In genomic region chrX:48769230-48769629, GRCh38 we compare ENCODE assay signal across 12 cellular contexts. TPM values are rescaled to one million over a fixed set of nuclear protein-coding genes. Genes with fewer than 3 reads are reported as not detected.
"Had no signal": no experiment of that assay in that cellular context is flagged by ENCODE, and none has a peak within 500 bp of the region (broad histone marks: within the 10 kb centered on the region; RNA-seq: fewer than 3 reads in every experiment).

No MANE protein-coding gene starts in this region.

- H2AFZ ChIP-seq: GM23248, GM23338 had no signal

- H3K4me3 ChIP-seq: GM23248, GM23338, HAP-1 had no signal

- H3K4me1 Mint-ChIP-seq: GM23338, H9 had no signal

- H3K9me3 ChIP-seq: HAP-1 had no signal

- ATAC-seq: GM23338, HCT116 had no signal

- H3K9me3 Mint-ChIP-seq: GM23338, HFFc6 had no signal

- H3K27ac Mint-ChIP-seq: GM23338, H9, HFFc6 had no signal

- H3K36me3 ChIP-seq: HAP-1 had no signal

- H3K4me3 Mint-ChIP-seq: GM23338, H9, HFFc6 had no signal

- H3K4me1 ChIP-seq: HAP-1 had no signal

- H3K4me2 ChIP-seq: GM23338 had no signal

- DNase-seq: GM23248, GOT3, H7, H9, HCEC 1CT, HFFc6 had no signal

- H3K27ac ChIP-seq: GM23248 had no signal

- FAIRE-seq: H1, H54 had no signal

- H3K9ac ChIP-seq: GM23248 had no signal

RNA-seq across cellular contexts. Expression of gene GLOD5, which starts 7.7 kb away (rescaled TPM):
- total RNA-seq: GM23248, GM23338, H1, H4, H7, H9, HFFc6 had no signal
- polyA plus RNA-seq: GM23248, GM23338 had no signal

RNA-seq across cellular contexts. Expression of gene GATA1, which starts 17.2 kb away (rescaled TPM):
- total RNA-seq: GM23248, GM23338, H1, H4, H7, H9, HFFc6 had no signal
- polyA plus RNA-seq: GM23248, GM23338 had no signal

RNA-seq across cellular contexts. Expression of gene ERAS, which starts 57.1 kb away (rescaled TPM):
- total RNA-seq: GM23248, H1, H4, H9, HFFc6 had no signal
- polyA plus RNA-seq: GM23248 had no signal
